1 cellular context compared by ENCODE assay signal in genomic region chr7:27339478-27339877, GRCh38.
TF ChIP-seq lines count a peak whose summit lies in the region.

No MANE protein-coding gene starts in this region.

TF ChIP-seq in endothelial cell of umbilical vein, 7 proteins besides CTCF, POLR2A, EP300 and RAD21:
- TF ChIP-seq MAX (IDR thresholded peaks at IDR 0.05; ENCODE audit: insufficient read depth, insufficient read length) (no peak), GATA2 (IDR thresholded peaks at IDR 0.05; ENCODE audit: insufficient read depth, insufficient read length, low read depth, low read length) (no peak), FOS (IDR thresholded peaks at IDR 0.05; ENCODE audit: borderline replicate concordance, insufficient read depth, low read length) (peak; percentile 15), JUN (IDR thresholded peaks at IDR 0.05; ENCODE audit: borderline replicate concordance, insufficient read depth, insufficient read length, low read depth) (no peak)
